30 cellular contexts compared by ENCODE assay signal in the genomic region with DNA sequence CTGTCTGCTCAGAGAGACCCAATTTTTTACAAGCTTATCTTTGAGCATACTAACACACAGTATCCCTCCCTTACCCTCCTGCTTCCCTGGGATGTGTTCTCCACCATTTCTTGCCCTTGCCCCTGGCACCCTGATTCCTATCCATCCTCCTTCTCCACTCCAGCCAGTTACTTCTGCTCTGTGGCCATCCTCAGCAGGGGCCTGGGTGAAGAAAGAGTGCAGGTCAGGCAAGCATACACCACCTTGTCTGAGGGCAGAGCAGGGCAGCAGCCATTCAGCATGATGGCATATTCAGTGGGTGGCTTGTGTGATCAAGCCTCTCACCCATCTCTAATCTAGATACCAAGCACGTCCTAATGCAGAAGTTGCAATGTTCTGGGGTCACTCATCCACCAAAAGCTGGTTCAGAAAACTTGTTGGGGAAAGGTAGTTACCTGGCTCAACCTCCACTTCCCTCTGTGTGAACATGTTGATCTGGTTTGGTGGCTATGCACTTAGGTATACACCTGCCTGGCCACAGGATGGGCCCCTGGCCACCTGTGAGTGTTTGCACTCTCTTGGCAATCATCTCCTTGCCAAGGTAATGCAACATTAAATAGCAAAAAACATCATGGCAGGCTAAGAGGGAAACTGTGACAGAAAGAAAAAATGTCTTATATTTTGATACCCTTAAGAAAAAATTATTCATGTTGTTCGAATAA.
DNase-seq lines count a peak whose midpoint lies in the region; ATAC-seq, FAIRE-seq and TF ChIP-seq lines count a peak whose summit lies in the region.
"Had no signal": no experiment of that assay in that cellular context is flagged by ENCODE, and none has a peak within 500 bp of the region (broad histone marks: within the 10 kb centered on the region; RNA-seq: fewer than 3 reads in every experiment).

No MANE protein-coding gene starts in this region.

- no CpG with 5 or more reads among the region's 2 CpGs for WGBS in IMR-90 (ENCODE audit: extremely low coverage in 2 of 2, insufficient read length in 1 of 2), 2 experiments
- 88% methylated on average over 2 of the region's 2 CpGs; no CpG with 5 or more reads in 1 of the 2 experiments for WGBS in H1 (ENCODE audit: extremely low coverage in 1 of 2, insufficient coverage in 1 of 2, insufficient read length in 1 of 2, insufficient replicate concordance in 2 of 2, low coverage in 1 of 2, low lambda C conversion rate in 2 of 2, missing lambda C conversion rate in 1 of 2), 2 experiments
- WGBS in neuronal stem cell (ENCODE audit: extremely low coverage in 2 of 2, insufficient read length in 2 of 2, insufficient replicate concordance in 1 of 2), 2 donors: no CpG with 5 or more reads among the region's 2 CpGs

- H2AK5ac ChIP-seq in IMR-90 (ENCODE audit: low read depth, low read length) (peak overlapping the region; percentile 93), H1 (ENCODE audit: low read depth, low read length) (no peak overlapping the region), neuronal stem cell (ENCODE audit: low read depth, low read length) (no peak overlapping the region)

- H3K4me3 Mint-ChIP-seq in Caco-2 (ENCODE audit: unreplicated experiment): no peak overlapping the region
- H3K4me3 Mint-ChIP-seq: activated CD4-positive, alpha-beta memory T cell treated with anti-CD3 and anti-CD28 coated beads, Interleukin-2, amount 10 ng/mL, durations not matched to agents 7 days and 5 days; activated naive CD4-positive, alpha-beta T cell treated with anti-CD3 and anti-CD28 coated beads, Interleukin-2, amount 50 U/mL, for 24 hours; activated T-helper 17 cell treated with anti-CD3 and anti-CD28 coated beads, Interleukin-2, amount 50 U/mL, for 72 hours; effector memory CD8-positive, alpha-beta T cell; naive B cell had no signal

- H3K4ac ChIP-seq in IMR-90 (ENCODE audit: low read depth, low read length) (peak overlapping the region; percentile 66), H1 (replicated peaks; ENCODE audit: insufficient read length, low read depth, low read length) (no peak overlapping the region), neuronal stem cell (ENCODE audit: low read length) (no peak overlapping the region)

- H3K79me1 ChIP-seq in IMR-90 (ENCODE audit: low read depth in 1 of 2, low read length in 2 of 2): no peaks in the 10 kb centered on the region
- H3K79me1 ChIP-seq in H1 (ENCODE audit: low read depth, low read length): no peaks in the 10 kb centered on the region
- H3K79me1 ChIP-seq in neuronal stem cell (ENCODE audit: low read depth, low read length): no peaks in the 10 kb centered on the region

- TF ChIP-seq POLR2A in IMR-90 (IDR thresholded peaks at IDR 0.05; ENCODE audit: low read depth, low read length) (no peak), H1 (IDR thresholded peaks at IDR 0.05; ENCODE audit: control extremely low read depth in 1 of 2, low read depth in 2 of 2, low read length in 2 of 2) (no peak)

- no TSS peak for BruUV-seq in Caco-2 (replicated peaks; lab: Mats Ljungman, UMichigan)
- BruUV-seq in IMR-90 (replicated peaks; lab: Mats Ljungman, UMichigan): no TSS peak

- H2BK12ac ChIP-seq in H1 (ENCODE audit: low read depth, low read length) (peak overlapping the region; percentile 64; the same call in 1 of the 2 replicates), neuronal stem cell (ENCODE audit: low read length) (peak overlapping the region; percentile 47)

- H3K23ac ChIP-seq in IMR-90 (ENCODE audit: low read depth, low read length): peak overlapping the region; percentile 26; the same call in 1 of the 2 replicates
- no peak overlapping the region for H3K23ac ChIP-seq in H1 (ENCODE audit: insufficient read length)
- H3K23ac ChIP-seq in neuronal stem cell (ENCODE audit: low read depth, low read length, poor library complexity): peak overlapping the region; percentile 25

- intact Hi-C loops in Caco-2 (cut with micrococcal nuclease; ENCODE audit: unreplicated experiment): no loop called here
- intact Hi-C loops in IMR-90 (cut with micrococcal nuclease): no loop called here

- peaks cover 6% of the 10 kb centered on the region for H3K36me3 Mint-ChIP-seq in Caco-2 (ENCODE audit: insufficient read depth, unreplicated experiment)
- H3K36me3 Mint-ChIP-seq: activated naive CD4-positive, alpha-beta T cell treated with anti-CD3 and anti-CD28 coated beads, Interleukin-2, amount 50 U/mL, for 24 hours; naive B cell had no signal

- H2AFZ ChIP-seq in IMR-90 (replicated peaks; ENCODE audit: low read length, poor library complexity) (peak overlapping the region; percentile 59), H1 (ENCODE audit: low read length) (no peak overlapping the region), neuronal stem cell (ENCODE audit: low read length) (no peak overlapping the region)
- H2AFZ ChIP-seq: hepatocyte had no signal

- no peak overlapping the region for H3K56ac ChIP-seq in IMR-90 (ENCODE audit: extremely low read depth, insufficient read depth, low read length)
- no peak overlapping the region for H3K56ac ChIP-seq in H1 (replicated peaks; ENCODE audit: insufficient read length, low read depth, low read length)

- dilution Hi-C loops in IMR-90 (cut with HindIII; ENCODE audit: low sequenced_read_pairs, unreplicated experiment): no loop called here

- H3K36me3 ChIP-seq in Caco-2 (ENCODE audit: control insufficient read depth, insufficient read depth, low read length): no peaks in the 10 kb centered on the region
- H3K36me3 ChIP-seq in IMR-90 (ENCODE audit: control insufficient read depth, insufficient read depth, low read length): no peaks in the 10 kb centered on the region
- no peaks in the 10 kb centered on the region for H3K36me3 ChIP-seq in H1 (ENCODE audit: control insufficient read depth in 2 of 4, insufficient read depth in 4 of 4, low read length in 3 of 4)
- no peaks in the 10 kb centered on the region for H3K36me3 ChIP-seq in neuronal stem cell (replicated peaks in 1 of 2; ENCODE audit: control insufficient read depth in 2 of 2, insufficient read depth in 2 of 2, low read length in 2 of 2)
- H3K36me3 ChIP-seq: BLaER1, cardiac muscle cell, gastroesophageal sphincter, stomach, tibial artery had no signal

- no peaks in the 10 kb centered on the region for H3K79me2 ChIP-seq in H1 (ENCODE audit: control insufficient read depth in 1 of 2, insufficient read depth in 2 of 2, low read length in 2 of 2)
- H3K79me2 ChIP-seq: hepatocyte had no signal

- H3K9me3 ChIP-seq in Caco-2 (peaks cover 7% of the 10 kb centered on the region; the same call in 1 of the 2 replicates), IMR-90 (ENCODE audit: control insufficient read depth, insufficient read depth, low read length) (no peaks in the 10 kb centered on the region), H1 (ENCODE audit: insufficient read depth in 2 of 2, low read depth in 1 of 2, low read length in 1 of 2) (no peaks in the 10 kb centered on the region), neuronal stem cell (replicated peaks in 1 of 2; ENCODE audit: control insufficient read depth in 2 of 2, insufficient read depth in 1 of 2, low read depth in 1 of 2, low read length in 2 of 2) (peaks cover 0 to 2% of the 10 kb centered on the region in 2 donors)
- H3K9me3 ChIP-seq: BLaER1, gastroesophageal sphincter, tibial artery had no signal

- H4K20me1 ChIP-seq in IMR-90 (ENCODE audit: insufficient read depth, low read length) (no peaks in the 10 kb centered on the region), H1 (replicated peaks in 1 of 2; ENCODE audit: control insufficient read depth in 1 of 2, insufficient read depth in 2 of 2, low read length in 2 of 2) (no peaks in the 10 kb centered on the region)
- H4K20me1 ChIP-seq: BLaER1 had no signal

- peaks cover 14% of the 10 kb centered on the region for H3K9me3 Mint-ChIP-seq in Caco-2 (ENCODE audit: unreplicated experiment)
- H3K9me3 Mint-ChIP-seq: activated T-helper 17 cell treated with anti-CD3 and anti-CD28 coated beads, Interleukin-2, amount 50 U/mL, for 72 hours had no signal

- TF ChIP-seq CTCF in Caco-2 (IDR thresholded peaks at IDR 0.05; ENCODE audit: insufficient read depth in 1 of 2, low read depth in 1 of 2, low read length in 1 of 2, severe bottlenecking in 1 of 2, unreplicated experiment in 1 of 2): no peak
- no peak for TF ChIP-seq CTCF in IMR-90 (conservative IDR thresholded peaks at IDR 0.05; ENCODE audit: low read depth, low read length)
- no peak for TF ChIP-seq CTCF in H1 (IDR thresholded peaks at IDR 0.05; ENCODE audit: control extremely low read depth in 1 of 3, insufficient read depth in 1 of 3, low read depth in 1 of 3, low read length in 3 of 3)

- H3K27ac ChIP-seq in IMR-90 (ENCODE audit: insufficient read depth, low read length): no peak overlapping the region
- no peak overlapping the region for H3K27ac ChIP-seq in H1 (ENCODE audit: low read depth, low read length)
- no peak overlapping the region for H3K27ac ChIP-seq in neuronal stem cell (replicated peaks; ENCODE audit: low read length)
- H3K27ac ChIP-seq: BLaER1, cardiac muscle cell, coronary artery, gastroesophageal sphincter, hepatocyte, stomach, tibial artery had no signal

- no peak for TF ChIP-seq RAD21 in IMR-90 (IDR thresholded peaks at IDR 0.05; ENCODE audit: low read length)
- no peak for TF ChIP-seq RAD21 in H1 (IDR thresholded peaks at IDR 0.05 in 1 of 2, conservative IDR thresholded peaks at IDR 0.05 in 1 of 2; ENCODE audit: low read depth in 2 of 2, low read length in 2 of 2)

- FAIRE-seq in H1 (lab: Jason Lieb, UNC): no peak
- FAIRE-seq: HepG2, TTC549 had no signal

- peak overlapping the region; percentile 22 to 33; a peak in 3 of 4 replicates for H4K8ac ChIP-seq in IMR-90 (ENCODE audit: low read depth in 2 of 2, low read length in 2 of 2)
- no peak overlapping the region; the same call in 1 of the 2 replicates for H4K8ac ChIP-seq in H1 (ENCODE audit: extremely low read depth, insufficient read depth, low read length)
- H4K8ac ChIP-seq in neuronal stem cell (ENCODE audit: low read depth, low read length): no peak overlapping the region

- peaks cover 6% of the 10 kb centered on the region for H3K9me1 ChIP-seq in IMR-90 (ENCODE audit: insufficient read depth, low read length)

- H3K9ac ChIP-seq in IMR-90 (ENCODE audit: low read depth, low read length): no peak overlapping the region
- no peak overlapping the region for H3K9ac ChIP-seq in H1 (replicated peaks in 1 of 4; ENCODE audit: extremely low read depth in 1 of 4, low read depth in 3 of 4, low read length in 3 of 4)
- H3K9ac ChIP-seq in neuronal stem cell (ENCODE audit: low read depth, low read length, poor library complexity): no peak overlapping the region
- H3K9ac ChIP-seq: BLaER1 had no signal

- H4K5ac ChIP-seq in IMR-90 (ENCODE audit: low read depth, low read length): no peak overlapping the region
- H4K5ac ChIP-seq in H1 (ENCODE audit: insufficient read length, low read depth, low read length): no peak overlapping the region

- H3K4me1 Mint-ChIP-seq in Caco-2 (ENCODE audit: low read depth, unreplicated experiment): peaks cover 23% of the 10 kb centered on the region
- H3K4me1 Mint-ChIP-seq: activated CD4-positive, alpha-beta memory T cell treated with anti-CD3 and anti-CD28 coated beads, Interleukin-2, amount 10 ng/mL, durations not matched to agents 7 days and 5 days; activated naive CD4-positive, alpha-beta T cell treated with anti-CD3 and anti-CD28 coated beads, Interleukin-2, amount 50 U/mL, for 24 hours; activated T-helper 17 cell treated with anti-CD3 and anti-CD28 coated beads, Interleukin-2, amount 50 U/mL, for 72 hours; naive B cell had no signal

- H3K4me1 ChIP-seq in Caco-2 (peaks cover 38% of the 10 kb centered on the region), IMR-90 (ENCODE audit: control insufficient read depth, insufficient read depth, low read length) (peaks cover 8% of the 10 kb centered on the region), H1 (replicated peaks in 1 of 4; ENCODE audit: control insufficient read depth in 3 of 4, insufficient read depth in 4 of 4, low read length in 3 of 4) (no peaks in the 10 kb centered on the region), neuronal stem cell (ENCODE audit: control insufficient read depth in 2 of 2, insufficient read depth in 1 of 2, low read depth in 1 of 2, low read length in 2 of 2) (peaks cover 2 to 3% of the 10 kb centered on the region in 2 donors)
- H3K4me1 ChIP-seq: BLaER1, stomach had no signal

- in situ Hi-C loops in IMR-90 (cut with MboI; ENCODE audit: low sequenced_read_pairs): no loop called here

- H3K4me2 ChIP-seq in IMR-90 (ENCODE audit: low read depth, low read length) (no peak overlapping the region), H1 (ENCODE audit: insufficient read depth in 1 of 2, low read depth in 2 of 2, low read length in 2 of 2) (no peak overlapping the region), neuronal stem cell (ENCODE audit: insufficient read depth, low read length, poor library complexity, severe bottlenecking) (no peak overlapping the region)
- H3K4me2 ChIP-seq: BLaER1, hepatocyte had no signal

- DNase-seq in Caco-2: no peak
- no peak for DNase-seq in IMR-90
- DNase-seq in H1 (ENCODE audit: low read depth in 1 of 2, low spot score in 2 of 2): no peak
- DNase-seq in neuronal stem cell (ENCODE audit: low spot score): no peak
- DNase-seq in NCI-H446 (lab: John Stamatoyannopoulos, UW): no peak
- no peak for DNase-seq in dedifferentiated amniotic fluid mesenchymal stem cell (ENCODE audit: extremely low spot score)
- DNase-seq in NCI-H2107 treated with DMSO at 0.1 percent for 48 hours (lab: John Stamatoyannopoulos, UW; ENCODE audit: unreplicated experiment): no peak
- DNase-seq: activated CD4-positive, alpha-beta memory T cell treated with anti-CD3 and anti-CD28 coated beads, Interleukin-2, amount 10 ng/mL, durations not matched to agents 7 days and 5 days; amygdala; DMS79; effector memory CD8-positive, alpha-beta T cell; GDM1; naive B cell; NCI-H1048; NCI-H1694; NCI-H526; nucleus accumbens; RPMI8226; stomach; tibial artery had no signal

- ATAC-seq in IMR-90 (ENCODE audit: low read depth) (no peak), GM19395 (IDR thresholded peaks at IDR 0.05; ENCODE audit: unreplicated experiment) (no peak)
- ATAC-seq: activated T-helper 17 cell treated with anti-CD3 and anti-CD28 coated beads, Interleukin-2, amount 50 U/mL, for 72 hours; effector memory CD8-positive, alpha-beta T cell; gastroesophageal sphincter; HepG2 had no signal

- H2BK15ac ChIP-seq in IMR-90 (ENCODE audit: low read depth, low read length) (peak overlapping the region; percentile 87; the same call in 2 of the 3 replicates), H1 (ENCODE audit: low read length) (no peak overlapping the region), neuronal stem cell (ENCODE audit: low read length) (no peak overlapping the region)

- H3K27ac Mint-ChIP-seq in Caco-2 (ENCODE audit: unreplicated experiment): peak overlapping the region; percentile 70
- H3K27ac Mint-ChIP-seq: activated CD4-positive, alpha-beta memory T cell treated with anti-CD3 and anti-CD28 coated beads, Interleukin-2, amount 10 ng/mL, durations not matched to agents 7 days and 5 days; activated naive CD4-positive, alpha-beta T cell treated with anti-CD3 and anti-CD28 coated beads, Interleukin-2, amount 50 U/mL, for 24 hours; activated T-helper 17 cell treated with anti-CD3 and anti-CD28 coated beads, Interleukin-2, amount 50 U/mL, for 72 hours; effector memory CD8-positive, alpha-beta T cell; naive B cell had no signal

- peak overlapping the region; percentile 7; the same call in 1 of the 2 replicates for H3K14ac ChIP-seq in IMR-90 (replicated peaks; ENCODE audit: low read depth, low read length)
- H3K14ac ChIP-seq in H1 (ENCODE audit: insufficient read length): no peak overlapping the region
- H3K14ac ChIP-seq in neuronal stem cell (ENCODE audit: low read length): no peak overlapping the region

- peak overlapping the region; percentile 27; the same call in 1 of the 2 replicates for H3K18ac ChIP-seq in IMR-90 (ENCODE audit: low read depth, low read length)
- H3K18ac ChIP-seq in H1 (ENCODE audit: extremely low read depth, low read length): no peak overlapping the region
- H3K18ac ChIP-seq in neuronal stem cell (ENCODE audit: low read length): peak overlapping the region; percentile 9

- no peak for TF ChIP-seq EP300 in H1 (IDR thresholded peaks at IDR 0.05; ENCODE audit: borderline replicate concordance in 1 of 2, low read depth in 2 of 2, low read length in 2 of 2)

- H3K4me3 ChIP-seq in Caco-2 (ENCODE audit: low read depth, low read length) (no peak overlapping the region), IMR-90 (ENCODE audit: insufficient read depth, low read depth, low read length) (no peak overlapping the region), H1 (ENCODE audit: extremely low read depth in 1 of 4, insufficient read depth in 2 of 4, low read depth in 3 of 4, low read length in 4 of 4) (no peak overlapping the region), neuronal stem cell (ENCODE audit: low read length in 2 of 2) (no peak overlapping the region)
- H3K4me3 ChIP-seq: BLaER1, cardiac muscle cell, coronary artery, gastroesophageal sphincter, hepatocyte, stomach, tibial artery had no signal

- H3K27me3 ChIP-seq in Caco-2 (replicated peaks; ENCODE audit: control insufficient read depth, insufficient read depth, low read length) (no peaks in the 10 kb centered on the region), IMR-90 (ENCODE audit: control insufficient read depth, insufficient read depth, low read length) (no peaks in the 10 kb centered on the region), H1 (replicated peaks in 1 of 4; ENCODE audit: control insufficient read depth in 3 of 4, extremely low read depth in 1 of 4, insufficient read depth in 3 of 4, low read length in 3 of 4) (no peaks in the 10 kb centered on the region), neuronal stem cell (ENCODE audit: control insufficient read depth in 3 of 3, insufficient read depth in 3 of 3, low read depth in 1 of 3, low read length in 3 of 3) (no peaks in the 10 kb centered on the region)
- H3K27me3 ChIP-seq: BLaER1, cardiac muscle cell, gastroesophageal sphincter, hepatocyte, stomach, tibial artery had no signal

- CTCF ChIA-PET in Caco-2 (lab: Charles Lee) (no interaction called here), IMR-90 (lab: Yijun Ruan, JAX) (interaction anchor here (0.7 kb wide), 1 partner anchor 8 kb away, joined by 3 read pairs; no protein-coding TSS in a partner anchor), H1 (lab: Charles Lee; ENCODE audit: partially characterized antibody) (no interaction called here)

- H2BK120ac ChIP-seq in IMR-90 (ENCODE audit: low read depth, low read length) (peak overlapping the region; percentile 78), H1 (replicated peaks; ENCODE audit: low read depth, low read length) (no peak overlapping the region), neuronal stem cell (ENCODE audit: low read depth, low read length) (no peak overlapping the region)

- POLR2A ChIA-PET in Caco-2 (lab: Charles Lee) (no interaction called here), IMR-90 (lab: Charles Lee; ENCODE audit: unreplicated experiment) (no interaction called here), H1 (lab: Charles Lee; ENCODE audit: partially characterized antibody) (no interaction called here)

- no peaks in the 10 kb centered on the region for H3K27me3 Mint-ChIP-seq in Caco-2 (ENCODE audit: insufficient read depth, unreplicated experiment)
- H3K27me3 Mint-ChIP-seq: activated CD4-positive, alpha-beta memory T cell treated with anti-CD3 and anti-CD28 coated beads, Interleukin-2, amount 10 ng/mL, durations not matched to agents 7 days and 5 days; activated naive CD4-positive, alpha-beta T cell treated with anti-CD3 and anti-CD28 coated beads, Interleukin-2, amount 50 U/mL, for 24 hours; activated T-helper 17 cell treated with anti-CD3 and anti-CD28 coated beads, Interleukin-2, amount 50 U/mL, for 72 hours; effector memory CD8-positive, alpha-beta T cell; naive B cell had no signal

- H4K91ac ChIP-seq in IMR-90 (ENCODE audit: insufficient read depth, low read depth, low read length) (peak overlapping the region; percentile 78), H1 (replicated peaks; ENCODE audit: insufficient read length, low read length) (no peak overlapping the region), neuronal stem cell (ENCODE audit: low read depth, low read length, poor library complexity) (no peak overlapping the region)

- peak overlapping the region; percentile 5 for H2AK9ac ChIP-seq in IMR-90 (replicated peaks; ENCODE audit: low read depth, low read length, poor library complexity)

- H3K23me2 ChIP-seq in H1 (ENCODE audit: low read depth, low read length): no peaks in the 10 kb centered on the region

- H2BK5ac ChIP-seq in IMR-90 (ENCODE audit: low read depth, low read length, poor library complexity, severe bottlenecking): peak overlapping the region; percentile 58
- no peak overlapping the region for H2BK5ac ChIP-seq in H1 (ENCODE audit: low read depth, low read length)
- H2BK5ac ChIP-seq in neuronal stem cell (ENCODE audit: low read length): no peak overlapping the region

- peak overlapping the region; percentile 82 for H2BK20ac ChIP-seq in IMR-90 (ENCODE audit: low read depth, low read length)
- no peak overlapping the region for H2BK20ac ChIP-seq in H1 (ENCODE audit: low read length)

Comparison
In these comparisons a context has a peak if more than half of its experiments do, and no peak if none do; other contexts are left out.
1. H4K8ac ChIP-seq: peak in IMR-90 (2 of 2); none in H1 (single experiment) and neuronal stem cell (single experiment).